10 cellular contexts compared by ENCODE assay signal in the genomic region with DNA sequence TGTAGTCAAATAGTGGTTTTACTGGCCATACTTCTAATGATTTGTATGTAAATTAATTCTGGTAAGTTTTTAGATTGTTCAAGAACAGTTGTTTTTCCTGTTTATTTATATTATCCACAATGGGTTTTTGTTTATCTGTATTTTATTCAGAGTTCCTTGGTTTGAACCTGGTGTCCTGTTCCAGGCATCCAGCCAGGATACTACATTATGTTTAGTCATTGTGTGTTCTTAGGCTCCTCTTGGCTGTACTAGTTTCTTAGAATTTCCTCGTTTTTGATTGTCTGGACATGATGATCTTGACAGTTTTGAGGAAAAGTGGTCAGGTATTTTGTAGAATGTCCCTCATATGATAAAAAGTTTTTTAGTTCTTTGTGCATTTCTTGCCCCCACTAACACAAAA.
"Had no signal": no experiment of that assay in that cellular context is flagged by ENCODE, and none has a peak within 500 bp of the region (broad histone marks: within the 10 kb centered on the region; RNA-seq: fewer than 3 reads in every experiment).

No MANE protein-coding gene starts in this region.

- H3K4me1 ChIP-seq: right atrium auricular region, tibial artery, uterus had no signal

- H3K36me3 ChIP-seq: right atrium auricular region, tibial artery, uterus had no signal

- H3K9me3 ChIP-seq: right atrium auricular region, tibial artery, uterus had no signal

- H3K4me3 ChIP-seq: right atrium auricular region, tibial artery, uterus had no signal

- DNase-seq: activated CD4-positive, alpha-beta T cell treated with anti-CD3 and anti-CD28 coated beads, Interleukin-2, amount 50 U/mL, for 1 hour; activated CD8-positive, alpha-beta memory T cell treated with anti-CD3 and anti-CD28 coated beads for 24 hours; aorta; hypothalamus; occipital lobe; stimulated activated CD4-positive, alpha-beta T cell treated with anti-CD3 and anti-CD28 coated beads, Interleukin-2, amount 100 ng/mL, for 48 hours; stimulated activated naive B cell treated with anti-CD40 and anti-IgM and Interleukin-4, amounts not matched to agents 10 μg/mL and 1 μg/mL and 100 μg/mL, for 72 hours; tibial artery; uterus had no signal

- H3K27me3 ChIP-seq: right atrium auricular region, tibial artery, uterus had no signal

- H3K27ac ChIP-seq: right atrium auricular region, tibial artery, uterus had no signal
